In genomic region chr7:4616116-4616515, GRCh38 we compare ENCODE assay signal across 29 cellular contexts.
"Had no signal": no experiment of that assay in that cellular context is flagged by ENCODE, and none has a peak within 500 bp of the region (broad histone marks: within the 10 kb centered on the region; RNA-seq: fewer than 3 reads in every experiment).

No MANE protein-coding gene starts in this region.

- H3K9ac ChIP-seq: neural progenitor cell, parathyroid adenoma had no signal

- H3K4me3 Mint-ChIP-seq: natural killer cell; nephron; neural progenitor cell; stimulated activated memory B cell treated with anti-CD40 and anti-IgM and Interleukin-4, amounts not matched to agents 10 μg/mL and 1 μg/mL and 100 μg/mL, for 72 hours; stimulated activated naive CD8-positive, alpha-beta T cell treated with anti-CD3 and anti-CD28 coated beads, Interleukin-15, amount 100 ng/mL, for 72 hours; type B pancreatic cell had no signal

- ATAC-seq: natural killer cell; psoas muscle; right cardiac atrium; right lobe of liver; stimulated activated memory B cell treated with anti-CD40 and anti-IgM and Interleukin-4, amounts not matched to agents 10 μg/mL and 1 μg/mL and 100 μg/mL, for 72 hours; stimulated activated naive CD8-positive, alpha-beta T cell treated with anti-CD3 and anti-CD28 coated beads, Interleukin-15, amount 100 ng/mL, for 72 hours; stimulated activated naive CD8-positive, alpha-beta T cell treated with anti-CD3 and anti-CD28 coated beads, Interleukin-15, Interleukin-2, amounts not matched to agents 100 U/mL and 50 U/mL, for 24 hours; upper lobe of right lung had no signal

- H3K27me3 Mint-ChIP-seq: progenitor cell of endocrine pancreas; stimulated activated naive CD8-positive, alpha-beta T cell treated with anti-CD3 and anti-CD28 coated beads, Interleukin-15, amount 100 ng/mL, for 72 hours; type B pancreatic cell had no signal

- H3K4me1 ChIP-seq: right lobe of liver had no signal

- H3K27me3 ChIP-seq: neural progenitor cell, ovary, right lobe of liver, sigmoid colon, suprapubic skin, testis, tibial artery, transverse colon, upper lobe of right lung, uterus had no signal

- H3K36me3 ChIP-seq: neural progenitor cell, ovary, right lobe of liver, sigmoid colon, suprapubic skin, tibial artery, transverse colon, upper lobe of right lung, uterus had no signal

- H3K36me3 Mint-ChIP-seq: natural killer cell; neural progenitor cell; stimulated activated memory B cell treated with anti-CD40 and anti-IgM and Interleukin-4, amounts not matched to agents 10 μg/mL and 1 μg/mL and 100 μg/mL, for 72 hours; type B pancreatic cell had no signal

- H3K27ac Mint-ChIP-seq: natural killer cell; nephron; neural progenitor cell; progenitor cell of endocrine pancreas; stimulated activated memory B cell treated with anti-CD40 and anti-IgM and Interleukin-4, amounts not matched to agents 10 μg/mL and 1 μg/mL and 100 μg/mL, for 72 hours; stimulated activated naive CD8-positive, alpha-beta T cell treated with anti-CD3 and anti-CD28 coated beads, Interleukin-15, amount 100 ng/mL, for 72 hours; type B pancreatic cell had no signal

- H3K9me3 ChIP-seq: ovary, psoas muscle, right lobe of liver, sigmoid colon, suprapubic skin, testis, tibial artery, transverse colon, upper lobe of right lung, uterus had no signal

- H3K27ac ChIP-seq: neural progenitor cell, ovary, parathyroid adenoma, psoas muscle, right lobe of liver, sigmoid colon, suprapubic skin, testis, tibial artery, transverse colon, upper lobe of right lung, uterus had no signal

- H3K4me3 ChIP-seq: neural progenitor cell, ovary, psoas muscle, right lobe of liver, sigmoid colon, suprapubic skin, testis, tibial artery, transverse colon, upper lobe of right lung, uterus had no signal

- DNase-seq: natural killer cell; occipital lobe; ovary; psoas muscle; sigmoid colon; small intestine; stimulated activated CD4-positive, alpha-beta T cell treated with anti-CD3 and anti-CD28 coated beads, Interleukin-12 subunit alpha, Interleukin-12 subunit beta, amount 100 ng/mL, for 4 hours; stimulated activated CD4-positive, alpha-beta T cell treated with anti-CD3 and anti-CD28 coated beads, Interleukin-1b, Interleukin-23, amount 100 ng/mL, for 48 hours; stimulated activated CD4-positive, alpha-beta T cell treated with anti-CD3 and anti-CD28 coated beads, Interleukin-4, amount 100 ng/mL, for 1 hour; stimulated activated CD4-positive, alpha-beta T cell treated with anti-CD3 and anti-CD28 coated beads, Interleukin-4, amount 100 ng/mL, for 4 hours; stimulated activated CD8-positive, alpha-beta memory T cell treated with anti-CD3 and anti-CD28 coated beads, Interleukin-4, amount 100 ng/mL, for 48 hours; stimulated activated naive CD4-positive, alpha-beta T cell; stimulated activated naive CD8-positive, alpha-beta T cell treated with anti-CD3 and anti-CD28 coated beads, Interleukin-15, amount 100 ng/mL, for 72 hours; stimulated activated naive CD8-positive, alpha-beta T cell treated with anti-CD3 and anti-CD28 coated beads, Interleukin-15, Interleukin-2, amounts not matched to agents 100 U/mL and 50 U/mL, for 24 hours; substantia nigra; testis; tibial artery; transverse colon; upper lobe of right lung; uterus had no signal

- H3K9me3 Mint-ChIP-seq: natural killer cell; stimulated activated memory B cell treated with anti-CD40 and anti-IgM and Interleukin-4, amounts not matched to agents 10 μg/mL and 1 μg/mL and 100 μg/mL, for 72 hours; stimulated activated naive CD8-positive, alpha-beta T cell treated with anti-CD3 and anti-CD28 coated beads, Interleukin-15, amount 100 ng/mL, for 72 hours; type B pancreatic cell had no signal
